Comparison of ENCODE assay signal across 18 cellular contexts in genomic region chr14:36676236-36676635, GRCh38. TPM values are rescaled to one million over a fixed set of nuclear protein-coding genes. Genes with fewer than 3 reads are reported as not detected.
"Had no signal": no experiment of that assay in that cellular context is flagged by ENCODE, and none has a peak within 500 bp of the region (broad histone marks: within the 10 kb centered on the region; RNA-seq: fewer than 3 reads in every experiment).

No MANE protein-coding gene starts in this region.

- H3K36me3 ChIP-seq: brain microvascular endothelial cell, sigmoid colon, spleen, stomach had no signal

- H3K4me3 ChIP-seq: sigmoid colon, spleen, stomach, testis had no signal

- H3K4me1 Mint-ChIP-seq: activated naive CD8-positive, alpha-beta T cell treated with anti-CD3 and anti-CD28 coated beads, Interleukin-2, amount 10 ng/mL, durations not matched to agents 7 days and 5 days; memory B cell; natural killer cell had no signal

- H3K9me3 Mint-ChIP-seq: activated naive CD8-positive, alpha-beta T cell treated with anti-CD3 and anti-CD28 coated beads, Interleukin-2, amount 10 ng/mL, durations not matched to agents 7 days and 5 days; memory B cell had no signal

- DNase-seq: activated CD4-positive, alpha-beta T cell treated with anti-CD3 and anti-CD28 coated beads, Interleukin-2, amount 50 U/mL, for 1 hour; activated CD8-positive, alpha-beta memory T cell treated with anti-CD3 and anti-CD28 coated beads for 24 hours; activated naive CD4-positive, alpha-beta T cell; activated naive CD8-positive, alpha-beta T cell treated with anti-CD3 and anti-CD28 coated beads, Interleukin-2, amount 10 ng/mL, durations not matched to agents 7 days and 5 days; brain microvascular endothelial cell; cerebellar nuclear complex; effector memory CD8-positive, alpha-beta T cell; left ventricle myocardium superior; natural killer cell; occipital lobe; sigmoid colon; spleen; stimulated activated CD4-positive, alpha-beta T cell treated with anti-CD3 and anti-CD28 coated beads, Interleukin-1b, Interleukin-23, amount 100 ng/mL, for 48 hours; stomach; testis had no signal

- H3K27me3 Mint-ChIP-seq: effector memory CD8-positive, alpha-beta T cell had no signal

- H3K9me3 ChIP-seq: sigmoid colon, spleen, stomach, testis had no signal

- H3K27me3 ChIP-seq: brain microvascular endothelial cell, testis had no signal

- H3K4me1 ChIP-seq: sigmoid colon, spleen, stomach, testis had no signal

- H3K27ac ChIP-seq: brain microvascular endothelial cell, epithelial cell of prostate, sigmoid colon, spleen, stomach, testis had no signal

- H3K36me3 Mint-ChIP-seq: activated naive CD8-positive, alpha-beta T cell treated with anti-CD3 and anti-CD28 coated beads, Interleukin-2, amount 10 ng/mL, durations not matched to agents 7 days and 5 days; memory B cell; natural killer cell had no signal

- H3K27ac Mint-ChIP-seq: activated naive CD8-positive, alpha-beta T cell treated with anti-CD3 and anti-CD28 coated beads, Interleukin-2, amount 10 ng/mL, durations not matched to agents 7 days and 5 days; effector memory CD8-positive, alpha-beta T cell; memory B cell; natural killer cell had no signal

- ATAC-seq: effector memory CD8-positive, alpha-beta T cell; left ventricle myocardium superior; natural killer cell had no signal

- H3K4me3 Mint-ChIP-seq: activated naive CD8-positive, alpha-beta T cell treated with anti-CD3 and anti-CD28 coated beads, Interleukin-2, amount 10 ng/mL, durations not matched to agents 7 days and 5 days; effector memory CD8-positive, alpha-beta T cell; memory B cell; natural killer cell had no signal

RNA-seq across cellular contexts. Expression of gene PAX9, which starts 14.6 kb away (rescaled TPM):
- total RNA-seq: activated naive CD8-positive, alpha-beta T cell treated with anti-CD3 and anti-CD28 coated beads, Interleukin-2, amount 10 ng/mL, durations not matched to agents 7 days and 5 days; left ventricle myocardium superior; natural killer cell; pulmonary artery endothelial cell had no signal
